In the genomic region with DNA sequence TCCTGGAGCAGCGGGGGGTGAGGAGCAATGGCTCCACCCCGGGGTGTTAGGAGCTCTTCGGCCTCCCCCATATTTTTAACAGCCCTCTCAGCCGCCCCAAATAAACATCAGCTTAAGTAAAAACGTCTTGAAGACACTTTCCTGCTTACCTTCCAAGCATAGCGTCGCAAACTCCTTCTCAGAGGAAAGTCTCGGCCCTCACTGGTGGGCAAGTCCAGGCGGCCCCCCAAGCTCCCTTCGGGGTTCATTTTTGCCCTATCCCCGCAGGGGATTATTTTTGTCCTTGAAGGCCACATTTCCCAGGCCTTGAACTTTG, we compare ENCODE assay signal across 8 cellular contexts.
A peak's percentile ranks its signal among the peaks of the same experiment; 100 is the strongest.
DNase-seq lines count a peak whose midpoint lies in the region; ATAC-seq and TF ChIP-seq lines count a peak whose summit lies in the region.

No MANE protein-coding gene starts in this region.

- no peaks in the 10 kb centered on the region for H3K9me3 Mint-ChIP-seq in stimulated activated naive B cell treated with anti-CD40 and anti-IgM and Interleukin-4, amounts not matched to agents 10 μg/mL and 1 μg/mL and 100 μg/mL, for 72 hours

- H3K27ac ChIP-seq in VCaP: peak overlapping the region; percentile 82; the same call in 1 of the 2 replicates

- H3K4me3 ChIP-seq in iPS-11a (ENCODE audit: low read depth, low read length): peak overlapping the region; percentile 47

- DNase-seq in NCI-H1092 treated with DMSO at 0.1 percent for 48 hours (lab: John Stamatoyannopoulos, UW): peak; percentile 22
- DNase-seq in NCI-H1092 (lab: John Stamatoyannopoulos, UW): no peak
- no peak for DNase-seq in stimulated activated naive B cell treated with anti-CD40 and anti-IgM and Interleukin-4, amounts not matched to agents 10 μg/mL and 1 μg/mL and 100 μg/mL, for 72 hours
- no peak for DNase-seq in DMS 273 (lab: John Stamatoyannopoulos, UW; ENCODE audit: unreplicated experiment)
- DNase-seq in stimulated activated CD4-positive, alpha-beta T cell treated with anti-CD3 and anti-CD28 coated beads, Interleukin-4, amount 100 ng/mL, for 4 hours: no peak

- H3K27ac Mint-ChIP-seq in stimulated activated naive B cell treated with anti-CD40 and anti-IgM and Interleukin-4, amounts not matched to agents 10 μg/mL and 1 μg/mL and 100 μg/mL, for 72 hours: peak overlapping the region; percentile 94

- H3K4me3 Mint-ChIP-seq in stimulated activated naive B cell treated with anti-CD40 and anti-IgM and Interleukin-4, amounts not matched to agents 10 μg/mL and 1 μg/mL and 100 μg/mL, for 72 hours: peak overlapping the region; percentile 88 to 93

- H3K36me3 Mint-ChIP-seq in stimulated activated naive B cell treated with anti-CD40 and anti-IgM and Interleukin-4, amounts not matched to agents 10 μg/mL and 1 μg/mL and 100 μg/mL, for 72 hours: peaks cover 40 to 48% of the 10 kb centered on the region in 2 donors

- ATAC-seq in stimulated activated naive B cell treated with anti-CD40 and anti-IgM and Interleukin-4, amounts not matched to agents 10 μg/mL and 1 μg/mL and 100 μg/mL, for 72 hours (replicated peaks): no peak
- ATAC-seq in HG02571 (IDR thresholded peaks at IDR 0.05; ENCODE audit: unreplicated experiment): no peak

- no peaks in the 10 kb centered on the region for H3K27me3 Mint-ChIP-seq in stimulated activated naive B cell treated with anti-CD40 and anti-IgM and Interleukin-4, amounts not matched to agents 10 μg/mL and 1 μg/mL and 100 μg/mL, for 72 hours

- no peak for TF ChIP-seq CTCF in VCaP (conservative IDR thresholded peaks at IDR 0.05)

- peaks cover 42 to 70% of the 10 kb centered on the region in 2 donors for H3K4me1 Mint-ChIP-seq in stimulated activated naive B cell treated with anti-CD40 and anti-IgM and Interleukin-4, amounts not matched to agents 10 μg/mL and 1 μg/mL and 100 μg/mL, for 72 hours
